Comparison of ENCODE assay signal across 13 cellular contexts in the genomic region with DNA sequence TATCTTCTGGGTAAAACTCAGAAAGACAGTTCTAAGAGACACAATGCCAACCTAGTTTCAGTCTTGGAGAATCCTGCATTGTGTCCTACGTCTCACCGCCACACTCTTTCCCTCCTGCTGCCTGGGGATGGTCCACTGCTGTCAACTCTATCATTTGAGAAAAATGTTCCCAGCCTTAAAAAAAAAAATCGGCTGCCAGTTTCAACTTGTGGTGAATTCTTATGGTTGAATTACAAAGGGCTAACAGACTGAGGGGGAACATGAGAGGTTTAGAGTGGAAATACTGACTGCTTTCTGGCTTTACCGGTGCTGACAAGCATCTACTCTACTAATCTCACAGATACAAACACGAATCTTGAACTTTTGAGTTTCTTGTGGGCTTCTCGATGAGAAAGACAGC.
A peak's percentile ranks its signal among the peaks of the same experiment; 100 is the strongest.
DNase-seq lines count a peak whose midpoint lies in the region; ATAC-seq and TF ChIP-seq lines count a peak whose summit lies in the region.
"Had no signal": no experiment of that assay in that cellular context is flagged by ENCODE, and none has a peak within 500 bp of the region (broad histone marks: within the 10 kb centered on the region; RNA-seq: fewer than 3 reads in every experiment).

No MANE protein-coding gene starts in this region.

- peak overlapping the region; percentile 78 for H3K4me3 Mint-ChIP-seq in activated naive CD4-positive, alpha-beta T cell treated with anti-CD3 and anti-CD28 coated beads, Interleukin-2, amount 50 U/mL, for 24 hours
- H3K4me3 Mint-ChIP-seq in osteocyte (ENCODE audit: unreplicated experiment): no peak overlapping the region

- peaks cover 4% of the 10 kb centered on the region for H3K9me3 Mint-ChIP-seq in activated naive CD4-positive, alpha-beta T cell treated with anti-CD3 and anti-CD28 coated beads, Interleukin-2, amount 50 U/mL, for 24 hours
- H3K9me3 Mint-ChIP-seq in osteocyte (ENCODE audit: unreplicated experiment): no peaks in the 10 kb centered on the region

- H3K9me3 ChIP-seq in right lobe of liver: no peaks in the 10 kb centered on the region
- H3K9me3 ChIP-seq: prostate gland, suprapubic skin had no signal

- H3K27me3 Mint-ChIP-seq in activated naive CD4-positive, alpha-beta T cell treated with anti-CD3 and anti-CD28 coated beads, Interleukin-2, amount 50 U/mL, for 24 hours: no peaks in the 10 kb centered on the region
- no peaks in the 10 kb centered on the region for H3K27me3 Mint-ChIP-seq in osteocyte (ENCODE audit: unreplicated experiment)

- no peak for TF ChIP-seq POLR2A in right lobe of liver (IDR thresholded peaks at IDR 0.05)

- no peak overlapping the region for H3K4me3 ChIP-seq in right lobe of liver
- H3K4me3 ChIP-seq: prostate gland, suprapubic skin had no signal

- intact Hi-C loops in right lobe of liver (cut with DNase I): no loop called here

- H3K27ac Mint-ChIP-seq in activated naive CD4-positive, alpha-beta T cell treated with anti-CD3 and anti-CD28 coated beads, Interleukin-2, amount 50 U/mL, for 24 hours: peak overlapping the region; percentile 95
- peak overlapping the region; percentile 55 for H3K27ac Mint-ChIP-seq in osteocyte (ENCODE audit: unreplicated experiment)

- no peaks in the 10 kb centered on the region for H3K36me3 ChIP-seq in right lobe of liver
- H3K36me3 ChIP-seq: prostate gland, suprapubic skin had no signal

- ATAC-seq in GM21717 (IDR thresholded peaks at IDR 0.05; ENCODE audit: unreplicated experiment) (peak; percentile 1), right lobe of liver (no peak), HG03196 (IDR thresholded peaks at IDR 0.05; ENCODE audit: unreplicated experiment) (no peak)
- ATAC-seq: HepG2 had no signal

- no peaks in the 10 kb centered on the region for H3K4me1 ChIP-seq in right lobe of liver
- H3K4me1 ChIP-seq: prostate gland had no signal

- 74% methylated on average over 6 of the region's 6 CpGs for WGBS in right lobe of liver (ENCODE audit: insufficient coverage, low coverage, low lambda C conversion rate, missing lambda C conversion rate)

- H3K4me1 Mint-ChIP-seq in activated naive CD4-positive, alpha-beta T cell treated with anti-CD3 and anti-CD28 coated beads, Interleukin-2, amount 50 U/mL, for 24 hours: peaks cover 67% of the 10 kb centered on the region
- peaks cover 32% of the 10 kb centered on the region for H3K4me1 Mint-ChIP-seq in osteocyte (ENCODE audit: unreplicated experiment)

- TF ChIP-seq CTCF in osteocyte (IDR thresholded peaks at IDR 0.05): no peak
- TF ChIP-seq CTCF in right lobe of liver (IDR thresholded peaks at IDR 0.05): no peak

- H3K27ac ChIP-seq in right lobe of liver: no peak overlapping the region
- H3K27ac ChIP-seq: prostate gland, suprapubic skin had no signal

- DNase-seq in activated naive CD4-positive, alpha-beta T cell (lab: John Stamatoyannopoulos, UW): no peak
- DNase-seq in activated T-cell treated with anti-CD3 and anti-CD28 coated beads, Interleukin-2, amount 50 U/mL, for 48 hours: peak; percentile 46 to 53
- DNase-seq in osteocyte (ENCODE audit: extremely low spot score, unreplicated experiment) (no peak), right lobe of liver (no peak)
- DNase-seq in NK-92 treated with Interleukin-12 subunit alpha and Interleukin-12 subunit beta, amount 100 ng/mL, for 24 hours (lab: John Stamatoyannopoulos, UW): no peak
- DNase-seq: AML-193, NCI-H1105 had no signal

- no peaks in the 10 kb centered on the region for H3K36me3 Mint-ChIP-seq in activated naive CD4-positive, alpha-beta T cell treated with anti-CD3 and anti-CD28 coated beads, Interleukin-2, amount 50 U/mL, for 24 hours
- no peaks in the 10 kb centered on the region for H3K36me3 Mint-ChIP-seq in osteocyte (ENCODE audit: unreplicated experiment)

- H3K27me3 ChIP-seq in right lobe of liver: no peaks in the 10 kb centered on the region
- H3K27me3 ChIP-seq: suprapubic skin had no signal

Comparison
In these comparisons a context has a peak if more than half of its experiments do, and no peak if none do; other contexts are left out.
1. DNase-seq: peak in activated T-cell treated with anti-CD3 and anti-CD28 coated beads, Interleukin-2, amount 50 U/mL, for 48 hours (2 of 2); none in activated naive CD4-positive, alpha-beta T cell (0 of 4), osteocyte (single experiment), right lobe of liver (0 of 3) and NK-92 treated with Interleukin-12 subunit alpha and Interleukin-12 subunit beta, amount 100 ng/mL, for 24 hours (single experiment).